In genomic region chr2:7083580-7084509, GRCh38 we compare ENCODE assay signal across 9 cellular contexts.
DNase-seq lines count a peak whose midpoint lies in the region; ATAC-seq and TF ChIP-seq lines count a peak whose summit lies in the region.
"Had no signal": no experiment of that assay in that cellular context is flagged by ENCODE, and none has a peak within 500 bp of the region (broad histone marks: within the 10 kb centered on the region; RNA-seq: fewer than 3 reads in every experiment).

No MANE protein-coding gene starts in this region.

- H3K9me3 ChIP-seq in Caco-2, result no peaks in the 10 kb centered on the region; the same call in 1 of the 2 replicates

- CTCF ChIA-PET in Caco-2 (lab: Charles Lee), result no interaction called here

- H3K36me3 ChIP-seq in Caco-2 (ENCODE audit: control insufficient read depth, insufficient read depth, low read length), result no peaks in the 10 kb centered on the region

- ATAC-seq in GM19438 (IDR thresholded peaks at IDR 0.05; ENCODE audit: low read depth, unreplicated experiment) (peak; percentile 84), natural killer cell (peak in 2 of 3 donors; percentile 37 to 41), HG03095 (IDR thresholded peaks at IDR 0.05; ENCODE audit: unreplicated experiment) (no peak)

- H3K27me3 Mint-ChIP-seq in Caco-2 (ENCODE audit: insufficient read depth, unreplicated experiment), result peaks cover 11% of the 10 kb centered on the region
- H3K27me3 Mint-ChIP-seq in natural killer cell (ENCODE audit: low read depth in 2 of 2), result peaks cover 4 to 22% of the 10 kb centered on the region in 2 donors

- POLR2A ChIA-PET in Caco-2 (lab: Charles Lee), result no interaction called here

- BruUV-seq in Caco-2 (replicated peaks; lab: Mats Ljungman, UMichigan), result no TSS peak

- in situ Hi-C loops in astrocyte of the cerebellum (cut with HindIII; ENCODE audit: low sequenced_read_pairs), result no loop called here

- H3K4me1 Mint-ChIP-seq in Caco-2 (ENCODE audit: low read depth, unreplicated experiment) (no peaks in the 10 kb centered on the region), natural killer cell (no peaks in the 10 kb centered on the region)
- H3K4me1 Mint-ChIP-seq: memory B cell had no signal

- no peaks in the 10 kb centered on the region for H3K4me1 ChIP-seq in Caco-2

- H3K9me3 Mint-ChIP-seq in Caco-2 (ENCODE audit: unreplicated experiment) (no peaks in the 10 kb centered on the region), natural killer cell (peaks cover 0 to 5% of the 10 kb centered on the region in 2 donors)

- no peaks in the 10 kb centered on the region for H3K36me3 Mint-ChIP-seq in Caco-2 (ENCODE audit: insufficient read depth, unreplicated experiment)
- no peaks in the 10 kb centered on the region for H3K36me3 Mint-ChIP-seq in natural killer cell
- H3K36me3 Mint-ChIP-seq: memory B cell had no signal

- no peak overlapping the region for H3K27ac Mint-ChIP-seq in Caco-2 (ENCODE audit: unreplicated experiment)
- H3K27ac Mint-ChIP-seq in natural killer cell, result no peak overlapping the region
- H3K27ac Mint-ChIP-seq: memory B cell had no signal

- no peaks in the 10 kb centered on the region for H3K27me3 ChIP-seq in Caco-2 (replicated peaks; ENCODE audit: control insufficient read depth, insufficient read depth, low read length)

- no peak overlapping the region for H3K4me3 ChIP-seq in Caco-2 (ENCODE audit: low read depth, low read length)
- H3K4me3 ChIP-seq in astrocyte of the cerebellum (ENCODE audit: low read depth, low read length), result no peak overlapping the region

- TF ChIP-seq CTCF in Caco-2 (IDR thresholded peaks at IDR 0.05; ENCODE audit: insufficient read depth in 1 of 2, low read depth in 1 of 2, low read length in 1 of 2, severe bottlenecking in 1 of 2, unreplicated experiment in 1 of 2) (peak; percentile 50 to 59), astrocyte of the cerebellum (IDR thresholded peaks at IDR 0.05; ENCODE audit: low read depth, low read length, missing control alignments) (peak; percentile 55), natural killer cell (IDR thresholded peaks at IDR 0.05) (no peak)

- DNase-seq in Caco-2 (peak in 1 of 2 experiments; percentile 35), NCI-H2171 (lab: John Stamatoyannopoulos, UW) (peak; percentile 45), astrocyte of the cerebellum (ENCODE audit: low read depth) (peak; percentile 11), natural killer cell (no peak), NCI-H1436 treated with DMSO at 0.1 percent for 48 hours (lab: John Stamatoyannopoulos, UW) (no peak)
- no peak for DNase-seq in activated T-cell treated with anti-CD3 and anti-CD28 coated beads, Interleukin-2, amount 50 U/mL, for 1 hour

- H3K4me3 Mint-ChIP-seq in Caco-2 (ENCODE audit: unreplicated experiment), result no peak overlapping the region
- H3K4me3 Mint-ChIP-seq in natural killer cell, result no peak overlapping the region
- H3K4me3 Mint-ChIP-seq: memory B cell had no signal

- intact Hi-C loops in Caco-2 (cut with micrococcal nuclease; ENCODE audit: unreplicated experiment), result loop anchor here (1.0 kb wide), 2 partner anchors 47 to 187 kb away; no protein-coding TSS in a partner anchor
- intact Hi-C loops in natural killer cell (cut with micrococcal nuclease), result no loop called here

Comparison
In these comparisons a context has a peak if more than half of its experiments do, and no peak if none do; other contexts are left out.
1. DNase-seq: peak in NCI-H2171 (single experiment) and astrocyte of the cerebellum (single experiment); none in natural killer cell (single experiment), activated T-cell treated with anti-CD3 and anti-CD28 coated beads, Interleukin-2, amount 50 U/mL, for 1 hour (single experiment) and NCI-H1436 treated with DMSO at 0.1 percent for 48 hours (single experiment).